In the genomic region with DNA sequence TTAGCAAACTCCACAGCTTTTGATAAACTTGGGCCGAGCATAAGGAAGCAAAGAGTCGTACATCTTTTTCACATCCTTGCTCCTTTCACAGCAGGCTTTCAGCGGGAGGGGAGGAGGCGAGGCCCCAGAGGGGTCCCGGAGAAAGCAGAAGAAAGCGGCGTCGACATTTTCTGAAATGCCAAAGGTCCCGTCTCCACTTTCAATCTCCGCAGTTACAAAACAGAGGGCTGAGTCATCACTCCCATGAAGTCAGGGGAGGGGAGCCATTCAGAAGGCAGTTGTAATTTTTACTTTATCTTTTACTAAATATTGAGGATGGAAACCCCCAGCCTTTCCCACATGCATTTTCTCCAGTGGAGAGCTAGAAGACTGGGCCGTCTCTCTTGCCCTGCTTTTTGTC, we compare ENCODE assay signal across 11 cellular contexts.
DNase-seq lines count a peak whose midpoint lies in the region; ATAC-seq and TF ChIP-seq lines count a peak whose summit lies in the region.
"Had no signal": no experiment of that assay in that cellular context is flagged by ENCODE, and none has a peak within 500 bp of the region (broad histone marks: within the 10 kb centered on the region; RNA-seq: fewer than 3 reads in every experiment).

No MANE protein-coding gene starts in this region.

- peak overlapping the region; percentile 82 for H3K4me2 ChIP-seq in osteoblast (ENCODE audit: insufficient read depth, low read length)

- H3K27ac ChIP-seq in osteoblast (ENCODE audit: low read depth, low read length): peak overlapping the region; percentile 86
- H3K27ac ChIP-seq: cardiac muscle cell had no signal

- no peaks in the 10 kb centered on the region for H4K20me1 ChIP-seq in osteoblast (ENCODE audit: insufficient read depth, low read length)

- no peak for ATAC-seq in GM19328 (IDR thresholded peaks at IDR 0.05; ENCODE audit: unreplicated experiment)

- H3K9me3 ChIP-seq in osteoblast (ENCODE audit: low read depth, low read length): peaks cover 7% of the 10 kb centered on the region

- H3K27me3 ChIP-seq in osteoblast (ENCODE audit: insufficient read depth, low read length): no peaks in the 10 kb centered on the region
- H3K27me3 ChIP-seq: cardiac muscle cell had no signal

- peak overlapping the region; percentile 96 for H2AFZ ChIP-seq in osteoblast (ENCODE audit: low read length)

- H3K4me3 ChIP-seq in fibroblast of villous mesenchyme (ENCODE audit: low read depth, low read length) (peak overlapping the region; percentile 16), osteoblast (ENCODE audit: insufficient read depth, low read length) (peak overlapping the region; percentile 55)
- H3K4me3 ChIP-seq: cardiac muscle cell had no signal

- peaks cover 8% of the 10 kb centered on the region for H3K4me1 ChIP-seq in osteoblast (ENCODE audit: insufficient read depth, low read length)

- no peak for TF ChIP-seq CTCF in fibroblast of villous mesenchyme (IDR thresholded peaks at IDR 0.05; ENCODE audit: insufficient read depth, low read depth, low read length)
- no peak for TF ChIP-seq CTCF in osteoblast (IDR thresholded peaks at IDR 0.05; ENCODE audit: extremely low read depth, low read depth, low read length)

- no peaks in the 10 kb centered on the region for H3K36me3 ChIP-seq in osteoblast (ENCODE audit: insufficient read depth, low read length)
- H3K36me3 ChIP-seq: cardiac muscle cell had no signal

- DNase-seq in AG08395 (ENCODE audit: low spot score): peak; percentile 76
- peak; percentile 68 for DNase-seq in RPMI7951 (ENCODE audit: low read depth)
- DNase-seq in fibroblast of villous mesenchyme (ENCODE audit: low read depth): peak; percentile 75
- DNase-seq in osteoblast (ENCODE audit: insufficient read length, low spot score, missing footprints): peak; percentile 98
- DNase-seq in NCI-H510A treated with DMSO at 0.1 percent for 48 hours (lab: John Stamatoyannopoulos, UW): no peak
- DNase-seq in activated naive CD4-positive, alpha-beta T cell (lab: John Stamatoyannopoulos, UW): no peak
- no peak for DNase-seq in NCI-H524 (lab: John Stamatoyannopoulos, UW)
- DNase-seq: activated CD4-positive, alpha-beta T cell treated with anti-CD3 and anti-CD28 coated beads for 1 hour; CD4-positive, CD25-positive, alpha-beta regulatory T cell had no signal

- H3K79me2 ChIP-seq in osteoblast (ENCODE audit: insufficient read depth, low read length): no peaks in the 10 kb centered on the region

Comparison
In these comparisons a context has a peak if more than half of its experiments do, and no peak if none do; other contexts are left out.
1. DNase-seq: peak in AG08395 (single experiment), RPMI7951 (single experiment), fibroblast of villous mesenchyme (single experiment) and osteoblast (single experiment); none in NCI-H510A treated with DMSO at 0.1 percent for 48 hours (single experiment), activated naive CD4-positive, alpha-beta T cell (0 of 4) and NCI-H524 (0 of 2).